ENCODE assay signal across 22 cellular contexts in genomic region chr3:190601597-190601996, GRCh38.
A peak's percentile ranks its signal among the peaks of the same experiment; 100 is the strongest.
DNase-seq lines count a peak whose midpoint lies in the region; ATAC-seq, FAIRE-seq and TF ChIP-seq lines count a peak whose summit lies in the region.
"Had no signal": no experiment of that assay in that cellular context is flagged by ENCODE, and none has a peak within 500 bp of the region (broad histone marks: within the 10 kb centered on the region; RNA-seq: fewer than 3 reads in every experiment).

No MANE protein-coding gene starts in this region.

- TF ChIP-seq CTCF in fibroblast of villous mesenchyme (IDR thresholded peaks at IDR 0.05; ENCODE audit: insufficient read depth, low read depth, low read length) (no peak), ovary (IDR thresholded peaks at IDR 0.05) (no peak)

- peak; percentile 15 for FAIRE-seq in H54 (lab: Jason Lieb, UNC)
- FAIRE-seq: GM18507, H1 had no signal

- H3K36me3 Mint-ChIP-seq in activated CD4-positive, alpha-beta T cell treated with anti-CD3 and anti-CD28 coated beads for 36 hours (ENCODE audit: low read depth) = peaks cover 34% of the 10 kb centered on the region
- H3K36me3 Mint-ChIP-seq in activated CD4-positive, alpha-beta T cell treated with anti-CD3 and anti-CD28 coated beads, Interleukin-2, amount 10 ng/mL, durations not matched to agents 7 days and 5 days (ENCODE audit: low read depth) = peaks cover 31% of the 10 kb centered on the region

- H3K27me3 Mint-ChIP-seq in activated CD4-positive, alpha-beta T cell treated with anti-CD3 and anti-CD28 coated beads for 36 hours = no peaks in the 10 kb centered on the region
- H3K27me3 Mint-ChIP-seq in activated CD4-positive, alpha-beta T cell treated with anti-CD3 and anti-CD28 coated beads, Interleukin-2, amount 10 ng/mL, durations not matched to agents 7 days and 5 days = no peaks in the 10 kb centered on the region
- H3K27me3 Mint-ChIP-seq: CD8-positive, alpha-beta memory T cell had no signal

- POLR2A ChIA-PET in activated CD4-positive, alpha-beta T cell treated with anti-CD3 and anti-CD28 coated beads for 36 hours (lab: Charles Lee) = no interaction called here
- POLR2A ChIA-PET in activated CD4-positive, alpha-beta T cell treated with anti-CD3 and anti-CD28 coated beads, Interleukin-2, amount 10 ng/mL, durations not matched to agents 7 days and 5 days (lab: Charles Lee) = no interaction called here

- peaks cover 4% of the 10 kb centered on the region for H3K4me1 ChIP-seq in ovary (ENCODE audit: insufficient read depth)

- ATAC-seq in activated CD4-positive, alpha-beta T cell treated with anti-CD3 and anti-CD28 coated beads for 36 hours = no peak

- intact Hi-C loops in activated CD4-positive, alpha-beta T cell treated with anti-CD3 and anti-CD28 coated beads for 36 hours (cut with DNase I, micrococcal nuclease) = no loop called here
- intact Hi-C loops in ovary (cut with DNase I) = no loop called here

- CTCF ChIA-PET in activated CD4-positive, alpha-beta T cell treated with anti-CD3 and anti-CD28 coated beads for 36 hours (lab: Charles Lee) = interaction anchor here (1.8 kb wide), 1 partner anchor 15 kb away, joined by 4 read pairs; no protein-coding TSS in a partner anchor
- CTCF ChIA-PET in activated CD4-positive, alpha-beta T cell treated with anti-CD3 and anti-CD28 coated beads, Interleukin-2, amount 10 ng/mL, durations not matched to agents 7 days and 5 days (lab: Charles Lee) = interaction anchor here (1.0 to 1.1 kb wide), 3 partner anchors 14 to 49 kb away, joined by 3 to 4 read pairs (median 3); no protein-coding TSS in a partner anchor

- H3K27me3 ChIP-seq in ovary = no peaks in the 10 kb centered on the region

- 17 to 31% (median 19%) methylated on average over 5 of the region's 5 CpGs for WGBS in ovary, 3 donors

- H3K36me3 ChIP-seq in ovary = no peaks in the 10 kb centered on the region

- no peaks in the 10 kb centered on the region for H3K9me3 Mint-ChIP-seq in activated CD4-positive, alpha-beta T cell treated with anti-CD3 and anti-CD28 coated beads for 36 hours (ENCODE audit: low read depth)
- peaks cover 9% of the 10 kb centered on the region for H3K9me3 Mint-ChIP-seq in activated CD4-positive, alpha-beta T cell treated with anti-CD3 and anti-CD28 coated beads, Interleukin-2, amount 10 ng/mL, durations not matched to agents 7 days and 5 days
- H3K9me3 Mint-ChIP-seq: CD8-positive, alpha-beta memory T cell had no signal

- no peak for DNase-seq in activated CD4-positive, alpha-beta T cell treated with anti-CD3 and anti-CD28 coated beads for 36 hours
- no peak for DNase-seq in activated CD4-positive, alpha-beta T cell treated with anti-CD3 and anti-CD28 coated beads, Interleukin-2, amount 10 ng/mL, durations not matched to agents 7 days and 5 days
- DNase-seq in H54 (ENCODE audit: insufficient read length, low spot score) (no peak), fibroblast of villous mesenchyme (ENCODE audit: low read depth) (peak; percentile 46), ovary (peak in 4 of 5 donors; percentile 9 to 43 (median 20)), COR-L47 (lab: John Stamatoyannopoulos, UW) (no peak), T-helper 1 cell (no peak), NCI-H510A (lab: John Stamatoyannopoulos, UW) (no peak)
- DNase-seq: 8988T; CD8-positive, alpha-beta memory T cell; MV-4-11; NCI-H1105 treated with DMSO at 0.1 percent for 48 hours; NCI-H1694; NCI-H2081; NCI-H2171; NCI-H345; NCI-H526; OCI-M1 had no signal

- no peaks in the 10 kb centered on the region for H3K9me3 ChIP-seq in ovary

- no peak overlapping the region for H3K4me3 Mint-ChIP-seq in activated CD4-positive, alpha-beta T cell treated with anti-CD3 and anti-CD28 coated beads for 36 hours
- no peak overlapping the region for H3K4me3 Mint-ChIP-seq in activated CD4-positive, alpha-beta T cell treated with anti-CD3 and anti-CD28 coated beads, Interleukin-2, amount 10 ng/mL, durations not matched to agents 7 days and 5 days
- H3K4me3 Mint-ChIP-seq: CD8-positive, alpha-beta memory T cell had no signal

- H3K27ac ChIP-seq in ovary = no peak overlapping the region
- H3K27ac ChIP-seq: C4-2B, KMS-11 had no signal

- TF ChIP-seq POLR2A in H54 (IDR thresholded peaks at IDR 0.05; ENCODE audit: low read depth, low read length) (no peak), ovary (IDR thresholded peaks at IDR 0.05) (no peak)

- H3K4me3 ChIP-seq in fibroblast of villous mesenchyme (ENCODE audit: low read depth, low read length) = no peak overlapping the region
- H3K4me3 ChIP-seq in ovary = no peak overlapping the region

- H3K4me1 Mint-ChIP-seq in activated CD4-positive, alpha-beta T cell treated with anti-CD3 and anti-CD28 coated beads for 36 hours = peaks cover 5% of the 10 kb centered on the region
- H3K4me1 Mint-ChIP-seq in activated CD4-positive, alpha-beta T cell treated with anti-CD3 and anti-CD28 coated beads, Interleukin-2, amount 10 ng/mL, durations not matched to agents 7 days and 5 days = peaks cover 13% of the 10 kb centered on the region

- peak overlapping the region; percentile 25 for H3K27ac Mint-ChIP-seq in activated CD4-positive, alpha-beta T cell treated with anti-CD3 and anti-CD28 coated beads for 36 hours
- H3K27ac Mint-ChIP-seq in activated CD4-positive, alpha-beta T cell treated with anti-CD3 and anti-CD28 coated beads, Interleukin-2, amount 10 ng/mL, durations not matched to agents 7 days and 5 days = no peak overlapping the region
- H3K27ac Mint-ChIP-seq: CD8-positive, alpha-beta memory T cell had no signal

- TF ChIP-seq EP300 in ovary (IDR thresholded peaks at IDR 0.05) = no peak

Comparison
In these comparisons a context has a peak if more than half of its experiments do, and no peak if none do; other contexts are left out.
1. DNase-seq: peak in fibroblast of villous mesenchyme (single experiment) and ovary (4 of 5); none in activated CD4-positive, alpha-beta T cell treated with anti-CD3 and anti-CD28 coated beads for 36 hours (single experiment), activated CD4-positive, alpha-beta T cell treated with anti-CD3 and anti-CD28 coated beads, Interleukin-2, amount 10 ng/mL, durations not matched to agents 7 days and 5 days (single experiment), H54 (single experiment), COR-L47 (single experiment), T-helper 1 cell (0 of 5) and NCI-H510A (single experiment).